ENCODE assay signal across 16 cellular contexts in genomic region chr16:74562117-74562516, GRCh38.
"Had no signal": no experiment of that assay in that cellular context is flagged by ENCODE, and none has a peak within 500 bp of the region (broad histone marks: within the 10 kb centered on the region; RNA-seq: fewer than 3 reads in every experiment).

No MANE protein-coding gene starts in this region.

- ATAC-seq: activated CD8-positive, alpha-beta T cell treated with anti-CD3 and anti-CD28 coated beads, Interleukin-2, amount 10 ng/mL, durations not matched to agents 7 days and 5 days; left ventricle myocardium superior; WTC11 had no signal

- H3K9me3 Mint-ChIP-seq: activated CD4-positive, alpha-beta T cell treated with anti-CD3 and anti-CD28 coated beads, Interleukin-2, amount 10 ng/mL, durations not matched to agents 24 days and 14 days; WTC11 had no signal

- H3K9me3 ChIP-seq: breast epithelium, esophagus muscularis mucosa, sigmoid colon, spleen, tibial nerve had no signal

- H3K27ac Mint-ChIP-seq: activated CD4-positive, alpha-beta T cell treated with anti-CD3 and anti-CD28 coated beads, Interleukin-2, amount 10 ng/mL, durations not matched to agents 24 days and 14 days; activated CD8-positive, alpha-beta T cell treated with anti-CD3 and anti-CD28 coated beads, Interleukin-2, amount 10 ng/mL, durations not matched to agents 7 days and 5 days; WTC11 had no signal

- H3K27me3 ChIP-seq: breast epithelium, esophagus muscularis mucosa, sigmoid colon, spleen, tibial nerve had no signal

- DNase-seq: activated CD4-positive, alpha-beta T cell treated with anti-CD3 and anti-CD28 coated beads, Interleukin-2, amount 10 ng/mL, durations not matched to agents 24 days and 14 days; activated CD8-positive, alpha-beta T cell treated with anti-CD3 and anti-CD28 coated beads, Interleukin-2, amount 10 ng/mL, durations not matched to agents 7 days and 5 days; activated effector memory CD4-positive, alpha-beta T cell treated with anti-CD3 and anti-CD28 coated beads, Interleukin-2, amount 50 U/mL, for 16 hours; activated naive CD4-positive, alpha-beta T cell treated with anti-CD3 and anti-CD28 coated beads, Interleukin-2, amount 50 U/mL, for 16 hours; activated T-cell treated with anti-CD3 and anti-CD28 coated beads, Interleukin-2, amount 50 U/mL, for 48 hours; cortex of kidney; effector CD4-positive, alpha-beta T cell; left ventricle myocardium superior; sigmoid colon; spleen; stimulated activated naive CD4-positive, alpha-beta T cell treated with Interleukin-2 at 50 U/mL for 16 hours had no signal

- H3K36me3 Mint-ChIP-seq: WTC11 had no signal

- H3K27ac ChIP-seq: breast epithelium, esophagus muscularis mucosa, parathyroid adenoma, sigmoid colon, tibial nerve had no signal

- H3K27me3 Mint-ChIP-seq: activated CD4-positive, alpha-beta T cell treated with anti-CD3 and anti-CD28 coated beads, Interleukin-2, amount 10 ng/mL, durations not matched to agents 24 days and 14 days had no signal

- H3K4me3 Mint-ChIP-seq: activated CD4-positive, alpha-beta T cell treated with anti-CD3 and anti-CD28 coated beads, Interleukin-2, amount 10 ng/mL, durations not matched to agents 24 days and 14 days; activated CD8-positive, alpha-beta T cell treated with anti-CD3 and anti-CD28 coated beads, Interleukin-2, amount 10 ng/mL, durations not matched to agents 7 days and 5 days; WTC11 had no signal
